20 cellular contexts compared by ENCODE assay signal in genomic region chr5:157248771-157249475, GRCh38. TPM values are rescaled to one million over a fixed set of nuclear protein-coding genes. Genes with fewer than 3 reads are reported as not detected.
A peak's percentile ranks its signal among the peaks of the same experiment; 100 is the strongest.
DNase-seq lines count a peak whose midpoint lies in the region; ATAC-seq lines count a peak whose summit lies in the region.
"Had no signal": no experiment of that assay in that cellular context is flagged by ENCODE, and none has a peak within 500 bp of the region (broad histone marks: within the 10 kb centered on the region; RNA-seq: fewer than 3 reads in every experiment).

No MANE protein-coding gene starts in this region.

- peak overlapping the region; percentile 50 for H3K27ac ChIP-seq in CD4-positive, alpha-beta memory T cell (ENCODE audit: low read depth, low read length)
- peak overlapping the region; percentile 98 for H3K27ac ChIP-seq in KOPT-K1 (ENCODE audit: low read depth, low read length, poor library complexity, severe bottlenecking)
- H3K27ac ChIP-seq in naive thymus-derived CD4-positive, alpha-beta T cell (ENCODE audit: low read depth, low read length): peak overlapping the region; percentile 66
- H3K27ac ChIP-seq: BLaER1, SJCRH30 had no signal

- H3K27ac Mint-ChIP-seq in CD4-positive, alpha-beta memory T cell: peak overlapping the region; percentile 84 to 96 (median 92)
- peak overlapping the region; percentile 89 for H3K27ac Mint-ChIP-seq in activated T-helper 17 cell treated with anti-CD3 and anti-CD28 coated beads, Interleukin-2, amount 50 U/mL, for 72 hours
- H3K27ac Mint-ChIP-seq in naive thymus-derived CD4-positive, alpha-beta T cell: peak overlapping the region; percentile 86 to 98 (median 92)

- H3K4me3 ChIP-seq in CD4-positive, alpha-beta memory T cell (ENCODE audit: low read length in 2 of 2): peak overlapping the region in 1 of 2 donors; percentile 1
- peak overlapping the region; percentile 7 for H3K4me3 ChIP-seq in naive thymus-derived CD4-positive, alpha-beta T cell (ENCODE audit: low read length)
- H3K4me3 ChIP-seq: BLaER1, esophagus squamous epithelium, GM12878, heart left ventricle, SJCRH30 had no signal

- H3K36me3 Mint-ChIP-seq in CD4-positive, alpha-beta memory T cell: peaks cover 91 to 95% of the 10 kb centered on the region in 2 donors
- peaks cover 100% of the 10 kb centered on the region for H3K36me3 Mint-ChIP-seq in activated T-helper 17 cell treated with anti-CD3 and anti-CD28 coated beads, Interleukin-2, amount 50 U/mL, for 72 hours (ENCODE audit: low read depth)
- peaks cover 34 to 87% (median 84%) of the 10 kb centered on the region in 5 donors for H3K36me3 Mint-ChIP-seq in naive thymus-derived CD4-positive, alpha-beta T cell

- POLR2A ChIA-PET in CD4-positive, alpha-beta memory T cell (lab: Charles Lee; ENCODE audit: partially characterized antibody): interaction anchor here (1.0 to 17.2 kb wide), 25 partner anchors 10 to 106 kb away, joined by 3 to 193 read pairs (median 6); partner anchors contain the start of genes CYFIP2 and MED7
- POLR2A ChIA-PET in naive thymus-derived CD4-positive, alpha-beta T cell (lab: Charles Lee): interaction anchor here (0.6 to 14.8 kb wide), 23 partner anchors 10 to 106 kb away, joined by 3 to 200 read pairs (median 4); partner anchors contain the start of genes CYFIP2, ITK and MED7

- H3K36me3 ChIP-seq in CD4-positive, alpha-beta memory T cell (ENCODE audit: insufficient read depth, low read length): peaks cover 76% of the 10 kb centered on the region
- peaks cover 94% of the 10 kb centered on the region for H3K36me3 ChIP-seq in KOPT-K1 (ENCODE audit: insufficient read depth, low read length)
- peaks cover 72 to 80% (median 74%) of the 10 kb centered on the region in 3 experiments for H3K36me3 ChIP-seq in naive thymus-derived CD4-positive, alpha-beta T cell (ENCODE audit: control insufficient read depth in 2 of 3, insufficient read depth in 3 of 3, low read length in 3 of 3)
- H3K36me3 ChIP-seq: BLaER1, esophagus squamous epithelium, heart left ventricle, SJCRH30 had no signal

- no peaks in the 10 kb centered on the region for H3K9me3 ChIP-seq in CD4-positive, alpha-beta memory T cell (ENCODE audit: control insufficient read depth in 1 of 2, low read length in 2 of 2)
- no peaks in the 10 kb centered on the region for H3K9me3 ChIP-seq in KOPT-K1 (ENCODE audit: insufficient read depth, low read length, poor library complexity, severe bottlenecking)
- H3K9me3 ChIP-seq in naive thymus-derived CD4-positive, alpha-beta T cell (ENCODE audit: control insufficient read depth in 2 of 3, low read length in 3 of 3): no peaks in the 10 kb centered on the region
- H3K9me3 ChIP-seq: BLaER1, esophagus squamous epithelium, heart left ventricle, SJCRH30 had no signal

- peak overlapping the region; percentile 51 to 84 (median 74) for H3K4me3 Mint-ChIP-seq in CD4-positive, alpha-beta memory T cell
- peak overlapping the region; percentile 64 for H3K4me3 Mint-ChIP-seq in activated T-helper 17 cell treated with anti-CD3 and anti-CD28 coated beads, Interleukin-2, amount 50 U/mL, for 72 hours
- H3K4me3 Mint-ChIP-seq in naive thymus-derived CD4-positive, alpha-beta T cell: peak overlapping the region; percentile 43 to 76 (median 70)

- CTCF ChIA-PET in CD4-positive, alpha-beta memory T cell (lab: Charles Lee; ENCODE audit: partially characterized antibody): interaction anchor here (0.7 to 16.6 kb wide), 12 partner anchors 10 to 100 kb away, joined by 3 to 237 read pairs (median 4); partner anchors contain the start of gene ITK
- CTCF ChIA-PET in naive thymus-derived CD4-positive, alpha-beta T cell (lab: Charles Lee): interaction anchor here (0.6 to 2.3 kb wide), 15 partner anchors 9 to 100 kb away, joined by 3 to 12 read pairs (median 4); no protein-coding TSS in a partner anchor

- H3K9me3 Mint-ChIP-seq in CD4-positive, alpha-beta memory T cell: no peaks in the 10 kb centered on the region
- H3K9me3 Mint-ChIP-seq in activated T-helper 17 cell treated with anti-CD3 and anti-CD28 coated beads, Interleukin-2, amount 50 U/mL, for 72 hours: no peaks in the 10 kb centered on the region
- no peaks in the 10 kb centered on the region for H3K9me3 Mint-ChIP-seq in naive thymus-derived CD4-positive, alpha-beta T cell

- H3K27me3 ChIP-seq in CD4-positive, alpha-beta memory T cell (ENCODE audit: insufficient read depth, low read length): no peaks in the 10 kb centered on the region
- no peaks in the 10 kb centered on the region for H3K27me3 ChIP-seq in naive thymus-derived CD4-positive, alpha-beta T cell (ENCODE audit: control insufficient read depth in 2 of 2, insufficient read depth in 2 of 2, low read length in 2 of 2)
- H3K27me3 ChIP-seq: BLaER1, esophagus squamous epithelium, heart left ventricle, SJCRH30 had no signal

- H3K4me1 Mint-ChIP-seq in CD4-positive, alpha-beta memory T cell: peaks cover 73 to 95% (median 84%) of the 10 kb centered on the region in 4 donors
- peaks cover 74% of the 10 kb centered on the region for H3K4me1 Mint-ChIP-seq in activated T-helper 17 cell treated with anti-CD3 and anti-CD28 coated beads, Interleukin-2, amount 50 U/mL, for 72 hours
- H3K4me1 Mint-ChIP-seq in naive thymus-derived CD4-positive, alpha-beta T cell: peaks cover 63 to 95% (median 91%) of the 10 kb centered on the region in 7 donors

- H3K27me3 Mint-ChIP-seq in CD4-positive, alpha-beta memory T cell: no peaks in the 10 kb centered on the region
- H3K27me3 Mint-ChIP-seq in activated T-helper 17 cell treated with anti-CD3 and anti-CD28 coated beads, Interleukin-2, amount 50 U/mL, for 72 hours: no peaks in the 10 kb centered on the region
- no peaks in the 10 kb centered on the region for H3K27me3 Mint-ChIP-seq in naive thymus-derived CD4-positive, alpha-beta T cell

- ATAC-seq in activated T-helper 17 cell treated with anti-CD3 and anti-CD28 coated beads, Interleukin-2, amount 50 U/mL, for 72 hours (replicated peaks): peak; percentile 45
- peak; percentile 43 for ATAC-seq in naive thymus-derived CD4-positive, alpha-beta T cell
- ATAC-seq in GM19467 (IDR thresholded peaks at IDR 0.05; ENCODE audit: unreplicated experiment) (no peak), GM19351 (IDR thresholded peaks at IDR 0.05; ENCODE audit: unreplicated experiment) (no peak)
- ATAC-seq: GM12878, heart left ventricle had no signal

- intact Hi-C loops in CD4-positive, alpha-beta memory T cell (cut with micrococcal nuclease): loop anchor here (2.0 to 5.0 kb wide), 3 partner anchors 16 to 68 kb away; partner anchors contain the start of gene ITK
- intact Hi-C loops in naive thymus-derived CD4-positive, alpha-beta T cell (cut with micrococcal nuclease): loop anchor here (1.0 to 2.0 kb wide), 6 partner anchors 10 to 100 kb away; no protein-coding TSS in a partner anchor

- H3K4me1 ChIP-seq in CD4-positive, alpha-beta memory T cell (ENCODE audit: insufficient read depth, low read length): peaks cover 100% of the 10 kb centered on the region
- peaks cover 79 to 86% of the 10 kb centered on the region in 2 donors for H3K4me1 ChIP-seq in naive thymus-derived CD4-positive, alpha-beta T cell (ENCODE audit: control insufficient read depth in 2 of 2, insufficient read depth in 2 of 2, low read length in 2 of 2)
- H3K4me1 ChIP-seq: esophagus squamous epithelium had no signal

- DNase-seq in CD4-positive, alpha-beta memory T cell: peak; percentile 47 to 68 (median 63)
- peak in 6 of 9 donors; percentile 56 to 75 (median 70) for DNase-seq in naive thymus-derived CD4-positive, alpha-beta T cell
- DNase-seq in glomerular visceral epithelial cell (ENCODE audit: extremely low spot score): no peak
- no peak for DNase-seq in NCI-H1417 treated with DMSO at 0.1 percent for 48 hours (lab: John Stamatoyannopoulos, UW)
- DNase-seq: EL; esophagus squamous epithelium; heart left ventricle; KG1; NCI-H1105 treated with DMSO at 0.1 percent for 48 hours; NCI-H2227 treated with DMSO at 0.1 percent for 48 hours; posterior cingulate gyrus; SJCRH30; stimulated activated CD4-positive, alpha-beta T cell treated with anti-CD3 and anti-CD28 coated beads, Interleukin-12 subunit alpha, Interleukin-12 subunit beta, amount 100 ng/mL, for 4 hours; substantia nigra had no signal

RNA-seq across cellular contexts. Expression of gene CYFIP2, which starts 17.0 kb away (rescaled TPM):
- 100 to 1,000 TPM; 317 to 325 TPM for total RNA-seq in CD4-positive, alpha-beta memory T cell
- 100 to 1,000 TPM; 432 to 516 TPM for polyA plus RNA-seq in CD4-positive, alpha-beta memory T cell
- total RNA-seq in activated T-helper 17 cell treated with anti-CD3 and anti-CD28 coated beads, Interleukin-2, amount 50 U/mL, for 72 hours: 100 to 1,000 TPM; 269 to 291 TPM
- total RNA-seq in naive thymus-derived CD4-positive, alpha-beta T cell: 100 to 1,000 TPM; 386 to 449 (median 401) TPM
- polyA plus RNA-seq in naive thymus-derived CD4-positive, alpha-beta T cell: 100 to 1,000 TPM; 522 to 755 TPM

Comparison
In these comparisons a context has a peak if more than half of its experiments do, and no peak if none do; other contexts are left out.
1. DNase-seq: peak in CD4-positive, alpha-beta memory T cell (5 of 5) and naive thymus-derived CD4-positive, alpha-beta T cell (6 of 9); none in glomerular visceral epithelial cell (single experiment) and NCI-H1417 treated with DMSO at 0.1 percent for 48 hours (single experiment).
2. ATAC-seq: peak in activated T-helper 17 cell treated with anti-CD3 and anti-CD28 coated beads, Interleukin-2, amount 50 U/mL, for 72 hours (single experiment) and naive thymus-derived CD4-positive, alpha-beta T cell (single experiment); none in GM19467 (single experiment) and GM19351 (single experiment).
3. Peak in every context shown above with its lines, with median percentiles within 50 percentile points of each other: H3K27ac ChIP-seq, H3K27ac Mint-ChIP-seq and H3K4me3 Mint-ChIP-seq.